ENCODE assay signal across 33 cellular contexts in the genomic region with DNA sequence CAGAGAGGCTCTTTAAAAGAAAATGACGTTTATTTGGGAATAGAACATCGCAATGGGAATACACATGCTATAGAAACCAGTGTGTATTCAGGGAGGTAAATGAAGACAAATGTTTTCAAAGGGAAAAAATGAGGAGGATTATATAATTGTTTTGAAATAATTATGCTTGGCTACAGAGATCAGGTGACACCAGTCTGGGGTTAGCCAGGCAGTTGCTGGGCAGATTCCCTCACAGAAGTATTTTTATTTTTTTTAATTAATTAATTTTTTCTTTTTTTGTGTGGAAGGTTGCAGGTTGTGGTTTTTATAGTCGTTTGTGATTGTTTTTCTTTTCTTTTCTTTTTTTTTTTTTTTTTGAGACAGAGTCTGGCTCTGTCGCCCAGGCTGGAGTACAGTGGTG.
"Had no signal": no experiment of that assay in that cellular context is flagged by ENCODE, and none has a peak within 500 bp of the region (broad histone marks: within the 10 kb centered on the region; RNA-seq: fewer than 3 reads in every experiment).

No MANE protein-coding gene starts in this region.

- H3K4me2 ChIP-seq: hepatocyte had no signal

- H2AFZ ChIP-seq: hepatocyte had no signal

- H3K4me3 Mint-ChIP-seq: activated CD8-positive, alpha-beta T cell treated with anti-CD3 and anti-CD28 coated beads for 36 hours; activated T-cell treated with anti-CD3 and anti-CD28 coated beads, Interleukin-2, amount 50 U/mL, for 4 hours; activated T-helper 17 cell treated with anti-CD3 and anti-CD28 coated beads, Interleukin-2, amount 50 U/mL, for 72 hours; dendritic cell treated with granulocyte-macrophage colony-stimulating factor and Interleukin-4, amounts not matched to agents 40 ng/mL and 50 ng/mL, for 4 days; endodermal cell; stimulated activated effector memory CD8-positive, alpha-beta T cell treated with anti-CD3 and anti-CD28 coated beads, Interleukin-12 subunit alpha, Interleukin-12 subunit beta, amount 100 ng/mL, for 72 hours; stimulated activated naive CD8-positive, alpha-beta T cell treated with anti-CD3 and anti-CD28 coated beads, Interleukin-15, Interleukin-2, amounts not matched to agents 100 ng/mL and 50 ng/mL, for 24 hours; type B pancreatic cell had no signal

- H3K27me3 ChIP-seq: esophagus muscularis mucosa, gastroesophageal sphincter, hepatocyte, ovary, uterus had no signal

- H3K27ac Mint-ChIP-seq: activated CD8-positive, alpha-beta T cell treated with anti-CD3 and anti-CD28 coated beads for 36 hours; activated T-helper 17 cell treated with anti-CD3 and anti-CD28 coated beads, Interleukin-2, amount 50 U/mL, for 72 hours; nephron; stimulated activated naive CD8-positive, alpha-beta T cell treated with anti-CD3 and anti-CD28 coated beads, Interleukin-15, Interleukin-2, amounts not matched to agents 100 ng/mL and 50 ng/mL, for 24 hours; type B pancreatic cell had no signal

- H3K27ac ChIP-seq: breast epithelium, esophagus muscularis mucosa, gastroesophageal sphincter, hepatocyte, left ventricle myocardium inferior, ovary, skin epidermis, uterus, WERI-Rb-1 had no signal

- ATAC-seq: activated CD4-positive, CD25-positive, alpha-beta regulatory T cell treated with anti-CD3 and anti-CD28 coated beads, Interleukin-2, amount 50 U/mL, for 24 hours; activated CD8-positive, alpha-beta T cell treated with anti-CD3 and anti-CD28 coated beads for 36 hours; activated T-cell treated with anti-CD3 and anti-CD28 coated beads, Interleukin-2, amount 50 U/mL, for 4 hours; activated T-helper 17 cell treated with anti-CD3 and anti-CD28 coated beads, Interleukin-2, amount 50 U/mL, for 72 hours; gastroesophageal sphincter; mucosa of descending colon; sciatic nerve; stimulated activated effector memory CD8-positive, alpha-beta T cell treated with anti-CD3 and anti-CD28 coated beads, Interleukin-12 subunit alpha, Interleukin-12 subunit beta, amount 100 ng/mL, for 72 hours had no signal

- H3K9me3 Mint-ChIP-seq: activated CD8-positive, alpha-beta T cell treated with anti-CD3 and anti-CD28 coated beads for 36 hours; activated T-cell treated with anti-CD3 and anti-CD28 coated beads, Interleukin-2, amount 50 U/mL, for 4 hours; activated T-helper 17 cell treated with anti-CD3 and anti-CD28 coated beads, Interleukin-2, amount 50 U/mL, for 72 hours; dendritic cell treated with granulocyte-macrophage colony-stimulating factor and Interleukin-4, amounts not matched to agents 40 ng/mL and 50 ng/mL, for 4 days; endodermal cell; nephron; stimulated activated effector memory CD8-positive, alpha-beta T cell treated with anti-CD3 and anti-CD28 coated beads, Interleukin-12 subunit alpha, Interleukin-12 subunit beta, amount 100 ng/mL, for 72 hours; stimulated activated naive CD8-positive, alpha-beta T cell treated with anti-CD3 and anti-CD28 coated beads, Interleukin-15, Interleukin-2, amounts not matched to agents 100 ng/mL and 50 ng/mL, for 24 hours; type B pancreatic cell had no signal

- H3K4me3 ChIP-seq: breast epithelium, esophagus muscularis mucosa, gastroesophageal sphincter, hepatocyte, left ventricle myocardium inferior, lung, mucosa of descending colon, ovary, skin epidermis, uterus had no signal

- H3K9me3 ChIP-seq: breast epithelium, esophagus muscularis mucosa, gastroesophageal sphincter, left ventricle myocardium inferior, mucosa of descending colon, ovary, uterus had no signal

- H3K36me3 ChIP-seq: breast epithelium, esophagus muscularis mucosa, gastroesophageal sphincter, left ventricle myocardium inferior, ovary, uterus, WERI-Rb-1 had no signal

- H3K36me3 Mint-ChIP-seq: stimulated activated effector memory CD8-positive, alpha-beta T cell treated with anti-CD3 and anti-CD28 coated beads, Interleukin-12 subunit alpha, Interleukin-12 subunit beta, amount 100 ng/mL, for 72 hours; type B pancreatic cell had no signal

- DNase-seq: activated CD4-positive, alpha-beta T cell treated with anti-CD3 and anti-CD28 coated beads for 48 hours; activated CD8-positive, alpha-beta T cell treated with anti-CD3 and anti-CD28 coated beads for 36 hours; activated gamma-delta T cell treated with Interleukin-2 at 50 U/mL for 16 hours; activated naive CD4-positive, alpha-beta T cell treated with anti-CD3 and anti-CD28 coated beads, Interleukin-2, amount 50 U/mL, for 16 hours; activated T-cell treated with anti-CD3 and anti-CD28 coated beads, Interleukin-2, amount 50 U/mL, for 4 hours; amygdala; central memory CD4-positive, alpha-beta T cell; endodermal cell; islet precursor cell; left ventricle myocardium inferior; mucosa of descending colon; ovary; stimulated activated CD4-positive, alpha-beta T cell treated with anti-CD3 and anti-CD28 coated beads, Interleukin-12 subunit alpha, Interleukin-12 subunit beta, amount 100 ng/mL, for 4 hours; stimulated activated CD4-positive, alpha-beta T cell treated with anti-CD3 and anti-CD28 coated beads, Interleukin-4, amount 100 ng/mL, for 24 hours; substantia nigra; T-helper 9 cell; uterus; WERI-Rb-1 had no signal

- H3K79me2 ChIP-seq: hepatocyte had no signal

- H3K27me3 Mint-ChIP-seq: activated CD8-positive, alpha-beta T cell treated with anti-CD3 and anti-CD28 coated beads for 36 hours; activated T-helper 17 cell treated with anti-CD3 and anti-CD28 coated beads, Interleukin-2, amount 50 U/mL, for 72 hours; dendritic cell treated with granulocyte-macrophage colony-stimulating factor and Interleukin-4, amounts not matched to agents 40 ng/mL and 50 ng/mL, for 4 days; progenitor cell of endocrine pancreas; stimulated activated naive CD8-positive, alpha-beta T cell treated with anti-CD3 and anti-CD28 coated beads, Interleukin-15, Interleukin-2, amounts not matched to agents 100 ng/mL and 50 ng/mL, for 24 hours; type B pancreatic cell had no signal

- H3K4me1 ChIP-seq: breast epithelium, uterus had no signal
